In the genomic region with DNA sequence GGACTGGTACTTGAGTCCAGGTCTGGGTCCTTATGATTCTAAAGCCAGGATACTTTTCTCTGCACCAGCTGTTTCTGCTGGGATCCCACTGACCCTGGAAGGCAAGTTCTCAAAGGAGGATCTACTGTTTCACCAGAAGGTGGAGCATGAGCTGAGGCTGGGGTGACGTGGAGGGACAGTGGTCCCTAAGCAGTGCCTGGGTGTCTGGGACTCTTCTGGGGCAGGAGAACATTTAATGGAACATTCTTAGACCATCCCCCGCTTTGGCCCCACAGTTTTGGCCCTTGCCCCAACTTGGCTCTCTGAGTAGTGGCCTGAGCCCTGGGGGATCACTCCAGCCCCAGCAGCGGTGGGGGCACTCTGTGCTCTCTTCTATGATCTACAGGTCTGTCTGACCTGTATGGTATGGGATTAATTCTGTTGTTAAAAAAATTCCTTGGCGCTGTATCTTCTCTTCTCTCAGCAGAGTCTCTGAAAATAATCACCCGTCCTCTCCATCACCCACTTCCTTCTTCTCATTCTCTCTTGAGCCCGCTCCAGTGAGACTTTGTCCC, we compare ENCODE assay signal across 1 cellular context.
TF ChIP-seq lines count a peak whose summit lies in the region.

No MANE protein-coding gene starts in this region.

TF ChIP-seq in GM23338, 12 proteins besides CTCF, POLR2A, EP300 and RAD21:
- TF ChIP-seq CREB1 (CRISPR knock-in tag; IDR thresholded peaks at IDR 0.05; ENCODE audit: low read depth) (peak; percentile 49; the same call in 1 of the 2 replicates), NANOG (IDR thresholded peaks at IDR 0.05; ENCODE audit: borderline replicate concordance) (no peak)
